12 cellular contexts compared by ENCODE assay signal in the genomic region with DNA sequence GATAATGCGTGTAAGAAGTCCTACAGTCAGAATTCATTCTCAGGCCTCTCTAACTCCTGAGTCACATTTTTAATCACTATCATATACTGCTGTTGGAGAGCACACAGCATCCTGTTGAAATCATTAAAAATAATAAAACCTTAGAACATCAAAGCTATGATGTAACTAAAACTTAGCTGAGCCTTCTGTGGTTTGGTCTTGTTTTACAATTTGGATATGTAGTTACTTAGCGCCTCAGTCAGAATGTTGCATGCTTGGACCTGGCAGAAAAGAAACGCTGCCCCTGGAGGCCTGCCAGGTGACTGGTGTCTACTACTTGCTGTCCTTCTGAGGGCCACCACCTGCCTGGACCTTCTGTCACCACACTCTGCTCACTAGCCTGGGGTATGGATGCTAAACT.
DNase-seq lines count a peak whose midpoint lies in the region; ATAC-seq, FAIRE-seq and TF ChIP-seq lines count a peak whose summit lies in the region.
"Had no signal": no experiment of that assay in that cellular context is flagged by ENCODE, and none has a peak within 500 bp of the region (broad histone marks: within the 10 kb centered on the region; RNA-seq: fewer than 3 reads in every experiment).

No MANE protein-coding gene starts in this region.

- ATAC-seq in SK-N-SH treated with all-trans-retinoic acid at 6 μM for 48 hours (peak; percentile 49), HG02885 (IDR thresholded peaks at IDR 0.05; ENCODE audit: poor library complexity, unreplicated experiment) (no peak), HepG2 (no peak)

- TF ChIP-seq CTCF in ovary (IDR thresholded peaks at IDR 0.05): no peak
- TF ChIP-seq CTCF in HepG2 (CRISPR knock-in tag; IDR thresholded peaks at IDR 0.05): no peak

- BruUV-seq in HepG2 (replicated peaks; lab: Mats Ljungman, UMichigan): no TSS peak

- CTCF ChIA-PET in HepG2 (lab: Yijun Ruan, JAX; ENCODE audit: low intra/inter-chr PET ratio, low total read pairs): no interaction called here

- no peak overlapping the region for H3K4me2 ChIP-seq in HepG2 (ENCODE audit: low read depth, low read length)
- H3K4me2 ChIP-seq: neural progenitor cell had no signal

- WGBS in ovary, 3 donors: 51 to 69% (median 55%) methylated on average over 3 of the region's 3 CpGs
- 47% methylated on average over 3 of the region's 3 CpGs for WGBS in HepG2 (ENCODE audit: low lambda C conversion rate)

- TF ChIP-seq EP300 in ovary (IDR thresholded peaks at IDR 0.05): no peak
- no peak for TF ChIP-seq EP300 in HepG2 (IDR thresholded peaks at IDR 0.05; ENCODE audit: low read depth in 2 of 2, low read length in 2 of 2)
- no peak for TF ChIP-seq EP300 in HepG2 (CRISPR knock-in tag; IDR thresholded peaks at IDR 0.05; ENCODE audit: borderline replicate concordance)

- H3K27me3 ChIP-seq in ovary (no peaks in the 10 kb centered on the region), HepG2 (ENCODE audit: control insufficient read depth in 1 of 2, insufficient read depth in 2 of 2, low read length in 2 of 2) (peaks cover 0 to 3% of the 10 kb centered on the region in 2 experiments; a peak in 1 of 5 replicates)
- H3K27me3 ChIP-seq: neural progenitor cell, upper lobe of right lung had no signal

- H3K27ac ChIP-seq in ovary (no peak overlapping the region), HepG2 (ENCODE audit: extremely low read length, insufficient read depth, low read length) (no peak overlapping the region)
- H3K27ac ChIP-seq: neural progenitor cell, upper lobe of right lung had no signal

- in situ Hi-C loops in G401 (cut with HindIII; ENCODE audit: low sequenced_read_pairs) (no loop called here), HepG2 (cut with HindIII; ENCODE audit: extremely low pct_ligation_motif_present, low pct_unique_long_range_greater_than_20kb) (no loop called here)

- intact Hi-C loops in ovary (cut with DNase I): loop anchor here in 1 of 4 donors (10.0 kb wide), 1 partner anchor 80 kb away; no protein-coding TSS in a partner anchor
- intact Hi-C loops in HepG2 (cut with micrococcal nuclease; ENCODE audit: unreplicated experiment): no loop called here

- POLR2A ChIA-PET in HepG2 (lab: Yijun Ruan, JAX): no interaction called here

- TF ChIP-seq POLR2A in ovary (IDR thresholded peaks at IDR 0.05): no peak
- no peak for TF ChIP-seq POLR2A in H54 (IDR thresholded peaks at IDR 0.05; ENCODE audit: low read depth, low read length)
- TF ChIP-seq POLR2A in HepG2 (IDR thresholded peaks at IDR 0.05; ENCODE audit: insufficient read depth in 1 of 2, low read depth in 2 of 2, low read length in 2 of 2): no peak

- TF ChIP-seq RAD21 in HepG2 (CRISPR knock-in tag; IDR thresholded peaks at IDR 0.05): no peak

- no peaks in the 10 kb centered on the region for H3K9me3 ChIP-seq in ovary
- H3K9me3 ChIP-seq in HepG2 (ENCODE audit: low read length): no peaks in the 10 kb centered on the region
- H3K9me3 ChIP-seq: upper lobe of right lung had no signal

- FAIRE-seq in H54 (lab: Jason Lieb, UNC) (no peak), HepG2 (lab: Jason Lieb, UNC) (no peak)
- FAIRE-seq: HTR-8/SVneo had no signal

- DNase-seq in G401 (ENCODE audit: low spot score): peak; percentile 45
- peak; percentile 94 for DNase-seq in fibroblast of gingiva (ENCODE audit: low read depth)
- DNase-seq in ovary: peak; percentile 27 to 64 (median 31)
- no peak for DNase-seq in H54 (ENCODE audit: insufficient read length, low spot score)
- no peak for DNase-seq in effector CD4-positive, alpha-beta T cell
- no peak for DNase-seq in HepG2 (ENCODE audit: low spot score)
- DNase-seq: NCI-H345, upper lobe of right lung had no signal

- H3K36me3 ChIP-seq in ovary (no peaks in the 10 kb centered on the region), HepG2 (replicated peaks in 1 of 2; ENCODE audit: control insufficient read depth in 1 of 2, insufficient read depth in 2 of 2, low read length in 2 of 2) (no peaks in the 10 kb centered on the region)
- H3K36me3 ChIP-seq: neural progenitor cell, upper lobe of right lung had no signal

- H4K20me1 ChIP-seq in HepG2 (ENCODE audit: insufficient read depth, low read length): no peaks in the 10 kb centered on the region

- H3K4me1 ChIP-seq in ovary (ENCODE audit: insufficient read depth): peaks cover 16% of the 10 kb centered on the region
- H3K4me1 ChIP-seq in HepG2 (ENCODE audit: insufficient read depth, low read length): peaks cover 7% of the 10 kb centered on the region; the same call in 1 of the 2 replicates
- H3K4me1 ChIP-seq: neural progenitor cell, upper lobe of right lung had no signal

- H3K4me3 ChIP-seq in ovary (no peak overlapping the region), HepG2 (replicated peaks in 1 of 3; ENCODE audit: insufficient read depth in 1 of 3, low read depth in 2 of 3, low read length in 3 of 3) (no peak overlapping the region)
- H3K4me3 ChIP-seq: neural progenitor cell, upper lobe of right lung had no signal

- H3K9ac ChIP-seq in HepG2 (ENCODE audit: insufficient read depth, low read depth, low read length): no peak overlapping the region
- H3K9ac ChIP-seq: neural progenitor cell had no signal

- no peaks in the 10 kb centered on the region for H3K79me2 ChIP-seq in HepG2 (ENCODE audit: insufficient read depth, low read length)

- H2AFZ ChIP-seq in HepG2 (ENCODE audit: low read length): no peak overlapping the region
- H2AFZ ChIP-seq: neural progenitor cell had no signal

TF ChIP-seq in SK-N-SH treated with all-trans-retinoic acid at 6 μM for 48 hours, 23 proteins besides CTCF, POLR2A, EP300 and RAD21 (continues in another document):
- TF ChIP-seq, protein P1, sequence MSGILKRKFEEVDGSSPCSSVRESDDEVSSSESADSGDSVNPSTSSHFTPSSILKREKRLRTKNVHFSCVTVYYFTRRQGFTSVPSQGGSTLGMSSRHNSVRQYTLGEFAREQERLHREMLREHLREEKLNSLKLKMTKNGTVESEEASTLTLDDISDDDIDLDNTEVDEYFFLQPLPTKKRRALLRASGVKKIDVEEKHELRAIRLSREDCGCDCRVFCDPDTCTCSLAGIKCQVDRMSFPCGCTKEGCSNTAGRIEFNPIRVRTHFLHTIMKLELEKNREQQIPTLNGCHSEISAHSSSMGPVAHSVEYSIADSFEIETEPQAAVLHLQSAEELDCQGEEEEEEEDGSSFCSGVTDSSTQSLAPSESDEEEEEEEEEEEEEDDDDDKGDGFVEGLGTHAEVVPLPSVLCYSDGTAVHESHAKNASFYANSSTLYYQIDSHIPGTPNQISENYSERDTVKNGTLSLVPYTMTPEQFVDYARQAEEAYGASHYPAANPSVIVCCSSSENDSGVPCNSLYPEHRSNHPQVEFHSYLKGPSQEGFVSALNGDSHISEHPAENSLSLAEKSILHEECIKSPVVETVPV (CRISPR knock-in tag; IDR thresholded peaks at IDR 0.05): no peak
- no peak for TF ChIP-seq ZNF8 (CRISPR knock-in tag; IDR thresholded peaks at IDR 0.05)

TF ChIP-seq in HepG2, 621 proteins besides CTCF, POLR2A, EP300 and RAD21:
- TF ChIP-seq NFYC (CRISPR knock-in tag; IDR thresholded peaks at IDR 0.05): no peak
- TF ChIP-seq ZMYM3 (CRISPR knock-in tag; IDR thresholded peaks at IDR 0.05): no peak
- TF ChIP-seq SUZ12 (IDR thresholded peaks at IDR 0.05; ENCODE audit: low read depth, low read length): no peak
- TF ChIP-seq, protein P2, sequence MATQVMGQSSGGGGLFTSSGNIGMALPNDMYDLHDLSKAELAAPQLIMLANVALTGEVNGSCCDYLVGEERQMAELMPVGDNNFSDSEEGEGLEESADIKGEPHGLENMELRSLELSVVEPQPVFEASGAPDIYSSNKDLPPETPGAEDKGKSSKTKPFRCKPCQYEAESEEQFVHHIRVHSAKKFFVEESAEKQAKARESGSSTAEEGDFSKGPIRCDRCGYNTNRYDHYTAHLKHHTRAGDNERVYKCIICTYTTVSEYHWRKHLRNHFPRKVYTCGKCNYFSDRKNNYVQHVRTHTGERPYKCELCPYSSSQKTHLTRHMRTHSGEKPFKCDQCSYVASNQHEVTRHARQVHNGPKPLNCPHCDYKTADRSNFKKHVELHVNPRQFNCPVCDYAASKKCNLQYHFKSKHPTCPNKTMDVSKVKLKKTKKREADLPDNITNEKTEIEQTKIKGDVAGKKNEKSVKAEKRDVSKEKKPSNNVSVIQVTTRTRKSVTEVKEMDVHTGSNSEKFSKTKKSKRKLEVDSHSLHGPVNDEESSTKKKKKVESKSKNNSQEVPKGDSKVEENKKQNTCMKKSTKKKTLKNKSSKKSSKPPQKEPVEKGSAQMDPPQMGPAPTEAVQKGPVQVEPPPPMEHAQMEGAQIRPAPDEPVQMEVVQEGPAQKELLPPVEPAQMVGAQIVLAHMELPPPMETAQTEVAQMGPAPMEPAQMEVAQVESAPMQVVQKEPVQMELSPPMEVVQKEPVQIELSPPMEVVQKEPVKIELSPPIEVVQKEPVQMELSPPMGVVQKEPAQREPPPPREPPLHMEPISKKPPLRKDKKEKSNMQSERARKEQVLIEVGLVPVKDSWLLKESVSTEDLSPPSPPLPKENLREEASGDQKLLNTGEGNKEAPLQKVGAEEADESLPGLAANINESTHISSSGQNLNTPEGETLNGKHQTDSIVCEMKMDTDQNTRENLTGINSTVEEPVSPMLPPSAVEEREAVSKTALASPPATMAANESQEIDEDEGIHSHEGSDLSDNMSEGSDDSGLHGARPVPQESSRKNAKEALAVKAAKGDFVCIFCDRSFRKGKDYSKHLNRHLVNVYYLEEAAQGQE (IDR thresholded peaks at IDR 0.05; ENCODE audit: borderline replicate concordance in 1 of 2, low read depth in 1 of 2, low read length in 2 of 2): no peak
- no peak for TF ChIP-seq ZNF225 (CRISPR knock-in tag; IDR thresholded peaks at IDR 0.05)
- TF ChIP-seq NFKB2 (CRISPR knock-in tag; IDR thresholded peaks at IDR 0.05; ENCODE audit: borderline replicate concordance): no peak

Comparison
In these comparisons a context has a peak if more than half of its experiments do, and no peak if none do; other contexts are left out.
1. DNase-seq: peak in G401 (single experiment), fibroblast of gingiva (single experiment) and ovary (5 of 5); none in H54 (single experiment), effector CD4-positive, alpha-beta T cell (single experiment) and HepG2 (single experiment).